In the genomic region with DNA sequence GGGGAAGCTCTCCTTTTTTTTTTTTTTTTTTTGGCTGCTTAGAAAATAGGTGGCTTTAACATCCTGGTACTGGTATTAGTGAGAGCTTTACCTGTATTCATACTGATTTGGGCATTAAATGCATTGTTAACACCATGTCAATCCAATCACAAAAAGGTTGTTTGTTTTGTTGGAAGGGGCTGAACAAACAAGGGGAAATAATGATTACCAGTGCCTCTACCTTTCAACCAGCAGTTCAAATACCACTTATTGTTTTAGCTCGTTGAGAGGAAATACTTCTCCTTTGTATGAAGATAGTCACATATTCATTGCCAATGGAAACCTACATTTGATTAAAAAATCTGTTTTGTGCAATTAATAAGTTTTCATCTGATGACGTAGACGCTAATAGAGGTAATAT, we compare ENCODE assay signal across 20 cellular contexts.
DNase-seq lines count a peak whose midpoint lies in the region; ATAC-seq lines count a peak whose summit lies in the region.
"Had no signal": no experiment of that assay in that cellular context is flagged by ENCODE, and none has a peak within 500 bp of the region (broad histone marks: within the 10 kb centered on the region; RNA-seq: fewer than 3 reads in every experiment).

No MANE protein-coding gene starts in this region.

- ATAC-seq in HG03280 (IDR thresholded peaks at IDR 0.05; ENCODE audit: unreplicated experiment) = no peak
- ATAC-seq in GM18498 (IDR thresholded peaks at IDR 0.05; ENCODE audit: unreplicated experiment) = no peak
- no peak for ATAC-seq in HG03354 (IDR thresholded peaks at IDR 0.05; ENCODE audit: poor library complexity, severe bottlenecking, unreplicated experiment)
- ATAC-seq: CD8-positive, alpha-beta T cell; HCT116 had no signal

- DNase-seq in COR-L47 (lab: John Stamatoyannopoulos, UW) = peak; percentile 49
- peak; percentile 47 for DNase-seq in DMS153 treated with DMSO at 0.1 percent for 48 hours (lab: John Stamatoyannopoulos, UW; ENCODE audit: unreplicated experiment)
- peak; percentile 18 to 79 for DNase-seq in NCI-H2081 (lab: John Stamatoyannopoulos, UW)
- DNase-seq in NCI-H748 treated with DMSO at 0.1 percent for 48 hours (lab: John Stamatoyannopoulos, UW) = peak; percentile 88
- DNase-seq: ACHN; Calu3; CD8-positive, alpha-beta T cell; DMS53; GDM1; Kasumi-1; NCI-H187; NCI-H510A; PC-9; RPMI8226; SHP77; T1000 had no signal
